ENCODE assay signal across 8 cellular contexts in genomic region chr2:194721227-194721626, GRCh38.
"Had no signal": no experiment of that assay in that cellular context is flagged by ENCODE, and none has a peak within 500 bp of the region (broad histone marks: within the 10 kb centered on the region; RNA-seq: fewer than 3 reads in every experiment).

No MANE protein-coding gene starts in this region.

- H2AFZ ChIP-seq: GM23248 had no signal

- ATAC-seq: K562 had no signal

- H3K9ac ChIP-seq: GM23248 had no signal

- H3K27ac ChIP-seq: GM23248 had no signal

- DNase-seq: GM23248, GOT3, H7, HCEC 1CT, IMR-90, KG1 had no signal

- FAIRE-seq: HTR-8/SVneo, K562 had no signal

- H3K4me3 ChIP-seq: GM23248, K562 had no signal
